Comparison of ENCODE assay signal across 29 cellular contexts in genomic region chr2:180254872-180255271, GRCh38.
"Had no signal": no experiment of that assay in that cellular context is flagged by ENCODE, and none has a peak within 500 bp of the region (broad histone marks: within the 10 kb centered on the region; RNA-seq: fewer than 3 reads in every experiment).

No MANE protein-coding gene starts in this region.

- H3K9me3 ChIP-seq: left lung, lower lobe of right lung, neutrophil, ovary, prostate gland, sigmoid colon, spleen, suprapubic skin, thoracic aorta, tibial artery, upper lobe of right lung had no signal

- H3K4me3 ChIP-seq: left lung, lower lobe of right lung, neural progenitor cell, ovary, prostate gland, sigmoid colon, spleen, suprapubic skin, thoracic aorta, tibial artery, upper lobe of right lung had no signal

- H3K36me3 ChIP-seq: left lung, lower lobe of right lung, neutrophil, ovary, prostate gland, sigmoid colon, spleen, suprapubic skin, thoracic aorta, tibial artery, upper lobe of right lung had no signal

- H3K27ac ChIP-seq: left lung, lower lobe of right lung, neural progenitor cell, neutrophil, ovary, prostate gland, sigmoid colon, spleen, suprapubic skin, thoracic aorta, tibial artery, upper lobe of right lung had no signal

- H2AFZ ChIP-seq: neural progenitor cell had no signal

- H3K4me2 ChIP-seq: neural progenitor cell had no signal

- H3K27me3 ChIP-seq: left lung, neural progenitor cell, neutrophil, ovary, sigmoid colon, spleen, suprapubic skin, tibial artery, upper lobe of right lung had no signal

- H3K4me1 ChIP-seq: left lung, lower lobe of right lung, neural progenitor cell, prostate gland, spleen, suprapubic skin, tibial artery, upper lobe of right lung had no signal

- DNase-seq: hypothalamus; immature natural killer cell; kidney; left colon; left lung; lower lobe of right lung; mammary epithelial cell; mesenchymal stem cell; naive B cell; natural killer cell; nephron progenitor cell; occipital lobe; ovary; posterior cingulate gyrus; retina; right cardiac atrium; sigmoid colon; small intestine; spleen; stimulated activated CD4-positive, alpha-beta T cell treated with anti-CD3 and anti-CD28 coated beads, Interleukin-4, amount 100 ng/mL, for 24 hours; stimulated activated naive CD4-positive, alpha-beta T cell; tibial artery; trophoblast cell; upper lobe of right lung had no signal
